In genomic region chr2:190759749-190760213, GRCh38 we compare ENCODE assay signal across 8 cellular contexts.
DNase-seq lines count a peak whose midpoint lies in the region; ATAC-seq and TF ChIP-seq lines count a peak whose summit lies in the region.

No MANE protein-coding gene starts in this region.

- no peaks in the 10 kb centered on the region for H3K4me1 Mint-ChIP-seq in endodermal cell

- no peak for ATAC-seq in HG03571 (IDR thresholded peaks at IDR 0.05; ENCODE audit: unreplicated experiment)

- peak; percentile 59 for DNase-seq in SIG-M5 treated with dmso at 0.1 percent for 504 hours (lab: John Stamatoyannopoulos, UW; ENCODE audit: unreplicated experiment)
- DNase-seq in SIG-M5 (lab: John Stamatoyannopoulos, UW), result no peak
- peak; percentile 71 for DNase-seq in NOMO-1 treated with DMSO at 0.1 percent for 48 hours (lab: John Stamatoyannopoulos, UW; ENCODE audit: unreplicated experiment)
- peak; percentile 27 to 87 for DNase-seq in dermis microvascular lymphatic vessel endothelial cell (ENCODE audit: low read depth in 2 of 2)
- DNase-seq in renal cortical epithelial cell (ENCODE audit: low read depth), result peak; percentile 97
- DNase-seq in endodermal cell, result no peak
- DNase-seq in NCI-H524 (lab: John Stamatoyannopoulos, UW), result no peak

- H3K27ac Mint-ChIP-seq in endodermal cell, result no peak overlapping the region

- no peaks in the 10 kb centered on the region for H3K4me1 ChIP-seq in endodermal cell (ENCODE audit: control insufficient read depth, insufficient read depth, low read length)

- no peaks in the 10 kb centered on the region for H3K9me3 ChIP-seq in endodermal cell (ENCODE audit: control insufficient read depth, low read length)

- TF ChIP-seq CTCF in endodermal cell (conservative IDR thresholded peaks at IDR 0.05), result no peak

- WGBS in endodermal cell (ENCODE audit: insufficient coverage in 1 of 2, insufficient read length in 1 of 2), 2 experiments, result 97 to 100% methylated on average over 1 to 8 of the region's 8 CpGs

- no peak overlapping the region for H3K27ac ChIP-seq in endodermal cell (ENCODE audit: low read depth, low read length)

- no peaks in the 10 kb centered on the region for H3K27me3 ChIP-seq in endodermal cell (ENCODE audit: control insufficient read depth, insufficient read depth, low read length, poor library complexity, severe bottlenecking)

- no peak overlapping the region for H3K4me3 Mint-ChIP-seq in endodermal cell

- peaks cover 5% of the 10 kb centered on the region for H3K36me3 Mint-ChIP-seq in endodermal cell (ENCODE audit: low read depth)

- H3K36me3 ChIP-seq in endodermal cell (ENCODE audit: control insufficient read depth, insufficient read depth, low read length), result no peaks in the 10 kb centered on the region

- peaks cover 17% of the 10 kb centered on the region for H3K9me3 Mint-ChIP-seq in endodermal cell

- no peak overlapping the region for H3K4me3 ChIP-seq in endodermal cell (ENCODE audit: low read length)

- no peaks in the 10 kb centered on the region for H3K27me3 Mint-ChIP-seq in endodermal cell (ENCODE audit: insufficient read depth)

- no peak overlapping the region for H3K9ac ChIP-seq in endodermal cell (ENCODE audit: extremely low read depth, low read length, poor library complexity, severe bottlenecking)

Comparison
In these comparisons a context has a peak if more than half of its experiments do, and no peak if none do; other contexts are left out.
1. DNase-seq: peak in SIG-M5 treated with dmso at 0.1 percent for 504 hours (single experiment), NOMO-1 treated with DMSO at 0.1 percent for 48 hours (single experiment), dermis microvascular lymphatic vessel endothelial cell (2 of 2) and renal cortical epithelial cell (single experiment); none in SIG-M5 (single experiment), endodermal cell (single experiment) and NCI-H524 (0 of 2).